ENCODE assay signal across 8 cellular contexts in genomic region chr17:3669548-3669947, GRCh38. TPM values are rescaled to one million over a fixed set of nuclear protein-coding genes. Genes with fewer than 3 reads are reported as not detected.
DNase-seq lines count a peak whose midpoint lies in the region; ATAC-seq and TF ChIP-seq lines count a peak whose summit lies in the region.

No MANE protein-coding gene starts in this region.

- DNase-seq in activated CD4-positive, alpha-beta T cell treated with anti-CD3 and anti-CD28 coated beads for 36 hours: no peak
- no peak for DNase-seq in activated CD4-positive, alpha-beta T cell treated with anti-CD3 and anti-CD28 coated beads for 4 hours
- no peak for DNase-seq in activated T-helper 2 cell treated with anti-CD3 and anti-CD28 coated beads, Interferon-gamma antibody, Interleukin-2, Interleukin-4, amounts not matched to agents 10 μg/mL and 5 μg/mL and 100 μg/mL, durations not matched to agents 14 hours and 24 hours and 36 hours (ENCODE audit: low spot score)
- DNase-seq in kidney epithelial cell (ENCODE audit: low read depth) (no peak), suprapubic skin (ENCODE audit: low spot score in 2 of 2) (no peak), NCI-H2196 (lab: John Stamatoyannopoulos, UW; ENCODE audit: unreplicated experiment) (no peak), NCI-H510A (lab: John Stamatoyannopoulos, UW) (no peak), hepatic stellate cell (ENCODE audit: low spot score) (no peak)

- intact Hi-C loops in activated CD4-positive, alpha-beta T cell treated with anti-CD3 and anti-CD28 coated beads for 36 hours (cut with DNase I, micrococcal nuclease): loop anchor here in 1 of 2 experiments (1.0 kb wide), 1 partner anchor 25 kb away; no protein-coding TSS in a partner anchor
- intact Hi-C loops in activated T-helper 2 cell treated with anti-CD3 and anti-CD28 coated beads, Interferon-gamma antibody, Interleukin-2, Interleukin-4, amounts not matched to agents 10 μg/mL and 5 μg/mL and 100 μg/mL, durations not matched to agents 14 hours and 24 hours and 36 hours (cut with micrococcal nuclease): no loop called here

- TF ChIP-seq EP300 in suprapubic skin (IDR thresholded peaks at IDR 0.05): no peak

- POLR2A ChIA-PET in activated CD4-positive, alpha-beta T cell treated with anti-CD3 and anti-CD28 coated beads for 36 hours (lab: Charles Lee): interaction anchor here (1.2 kb wide), 1 partner anchor 41 kb away, joined by 5 read pairs; no protein-coding TSS in a partner anchor

- H3K4me1 ChIP-seq in suprapubic skin: peaks cover 38% of the 10 kb centered on the region

- H3K4me3 ChIP-seq in kidney epithelial cell (ENCODE audit: low read depth, low read length): peak overlapping the region; percentile 98
- peak overlapping the region; percentile 72 for H3K4me3 ChIP-seq in suprapubic skin

- H3K36me3 Mint-ChIP-seq in activated CD4-positive, alpha-beta T cell treated with anti-CD3 and anti-CD28 coated beads for 36 hours (ENCODE audit: low read depth): peaks cover 14% of the 10 kb centered on the region
- peaks cover 26% of the 10 kb centered on the region for H3K36me3 Mint-ChIP-seq in activated T-helper 2 cell treated with anti-CD3 and anti-CD28 coated beads, Interferon-gamma antibody, Interleukin-2, Interleukin-4, amounts not matched to agents 10 μg/mL and 5 μg/mL and 100 μg/mL, durations not matched to agents 14 hours and 24 hours and 36 hours (ENCODE audit: low read depth)

- TF ChIP-seq CTCF in kidney epithelial cell (IDR thresholded peaks at IDR 0.05; ENCODE audit: insufficient read depth, low read length, poor library complexity, severe bottlenecking) (no peak), suprapubic skin (IDR thresholded peaks at IDR 0.05) (no peak)

- WGBS in suprapubic skin: 44% methylated on average over 12 of the region's 12 CpGs

- CTCF ChIA-PET in activated CD4-positive, alpha-beta T cell treated with anti-CD3 and anti-CD28 coated beads for 36 hours (lab: Charles Lee): interaction anchor here (1.0 kb wide), 2 partner anchors 26 to 53 kb away, joined by 3 to 4 read pairs; partner anchors contain the start of gene P2RX5

- peak overlapping the region; percentile 94 for H3K27ac Mint-ChIP-seq in activated CD4-positive, alpha-beta T cell treated with anti-CD3 and anti-CD28 coated beads for 36 hours
- peak overlapping the region; percentile 92 for H3K27ac Mint-ChIP-seq in activated T-helper 2 cell treated with anti-CD3 and anti-CD28 coated beads, Interferon-gamma antibody, Interleukin-2, Interleukin-4, amounts not matched to agents 10 μg/mL and 5 μg/mL and 100 μg/mL, durations not matched to agents 14 hours and 24 hours and 36 hours

- peak overlapping the region; percentile 97 for H3K4me3 Mint-ChIP-seq in activated CD4-positive, alpha-beta T cell treated with anti-CD3 and anti-CD28 coated beads for 36 hours
- peak overlapping the region; percentile 96 for H3K4me3 Mint-ChIP-seq in activated T-helper 2 cell treated with anti-CD3 and anti-CD28 coated beads, Interferon-gamma antibody, Interleukin-2, Interleukin-4, amounts not matched to agents 10 μg/mL and 5 μg/mL and 100 μg/mL, durations not matched to agents 14 hours and 24 hours and 36 hours (ENCODE audit: low read depth)

- peaks cover 21% of the 10 kb centered on the region for H3K4me1 Mint-ChIP-seq in activated CD4-positive, alpha-beta T cell treated with anti-CD3 and anti-CD28 coated beads for 36 hours
- H3K4me1 Mint-ChIP-seq in activated T-helper 2 cell treated with anti-CD3 and anti-CD28 coated beads, Interferon-gamma antibody, Interleukin-2, Interleukin-4, amounts not matched to agents 10 μg/mL and 5 μg/mL and 100 μg/mL, durations not matched to agents 14 hours and 24 hours and 36 hours (ENCODE audit: low read depth): peaks cover 15% of the 10 kb centered on the region

- no peak for TF ChIP-seq POLR2A in suprapubic skin (IDR thresholded peaks at IDR 0.05)

- H3K9me3 ChIP-seq in suprapubic skin: no peaks in the 10 kb centered on the region

- H3K9me3 Mint-ChIP-seq in activated CD4-positive, alpha-beta T cell treated with anti-CD3 and anti-CD28 coated beads for 36 hours (ENCODE audit: low read depth): no peaks in the 10 kb centered on the region
- H3K9me3 Mint-ChIP-seq in activated T-helper 2 cell treated with anti-CD3 and anti-CD28 coated beads, Interferon-gamma antibody, Interleukin-2, Interleukin-4, amounts not matched to agents 10 μg/mL and 5 μg/mL and 100 μg/mL, durations not matched to agents 14 hours and 24 hours and 36 hours: no peaks in the 10 kb centered on the region

- no peak overlapping the region for H3K27ac ChIP-seq in suprapubic skin

- H3K36me3 ChIP-seq in kidney epithelial cell (ENCODE audit: control insufficient read depth, insufficient read depth, low read length) (no peaks in the 10 kb centered on the region), suprapubic skin (peaks cover 4% of the 10 kb centered on the region)

- H3K27me3 ChIP-seq in kidney epithelial cell (ENCODE audit: control insufficient read depth, insufficient read depth, low read length): no peaks in the 10 kb centered on the region
- no peaks in the 10 kb centered on the region for H3K27me3 ChIP-seq in suprapubic skin

- H3K27me3 Mint-ChIP-seq in activated CD4-positive, alpha-beta T cell treated with anti-CD3 and anti-CD28 coated beads for 36 hours: no peaks in the 10 kb centered on the region
- no peaks in the 10 kb centered on the region for H3K27me3 Mint-ChIP-seq in activated T-helper 2 cell treated with anti-CD3 and anti-CD28 coated beads, Interferon-gamma antibody, Interleukin-2, Interleukin-4, amounts not matched to agents 10 μg/mL and 5 μg/mL and 100 μg/mL, durations not matched to agents 14 hours and 24 hours and 36 hours (ENCODE audit: low read depth)

- ATAC-seq in activated CD4-positive, alpha-beta T cell treated with anti-CD3 and anti-CD28 coated beads for 36 hours: no peak

RNA-seq across cellular contexts. Expression of gene EMC6, which starts 0.9 kb away (rescaled TPM):
- 10 to 100 TPM; 43.6 to 44.3 TPM for total RNA-seq in activated CD4-positive, alpha-beta T cell treated with anti-CD3 and anti-CD28 coated beads for 36 hours
- 61.7 and 64.9 TPM in 2 replicates for total RNA-seq in activated T-helper 2 cell treated with anti-CD3 and anti-CD28 coated beads, Interferon-gamma antibody, Interleukin-2, Interleukin-4, amounts not matched to agents 10 μg/mL and 5 μg/mL and 100 μg/mL, durations not matched to agents 14 hours and 24 hours and 36 hours
- total RNA-seq in kidney epithelial cell: 24.9 and 30.0 TPM in 2 replicates
- total RNA-seq in suprapubic skin: 10 to 100 TPM in 3 of 4 donors, 1 to 10 TPM in 1; 3.3 to 17.6 (median 10.4) TPM

RNA-seq across cellular contexts. Expression of gene TAX1BP3, which starts 1.2 kb away (rescaled TPM):
- total RNA-seq in activated CD4-positive, alpha-beta T cell treated with anti-CD3 and anti-CD28 coated beads for 36 hours: 10 to 100 TPM; 12.0 to 14.6 TPM
- 39.0 and 40.9 TPM in 2 replicates for total RNA-seq in activated T-helper 2 cell treated with anti-CD3 and anti-CD28 coated beads, Interferon-gamma antibody, Interleukin-2, Interleukin-4, amounts not matched to agents 10 μg/mL and 5 μg/mL and 100 μg/mL, durations not matched to agents 14 hours and 24 hours and 36 hours
- total RNA-seq in kidney epithelial cell (398 and 497 TPM in 2 replicates), suprapubic skin (100 to 1,000 TPM; 103 to 245 (median 202) TPM)

RNA-seq across cellular contexts. Expression of gene P2RX5, which starts 26.4 kb away (rescaled TPM):
- total RNA-seq in activated CD4-positive, alpha-beta T cell treated with anti-CD3 and anti-CD28 coated beads for 36 hours: 10 to 100 TPM; 69.7 to 77.5 TPM
- 111 and 118 TPM in 2 replicates for total RNA-seq in activated T-helper 2 cell treated with anti-CD3 and anti-CD28 coated beads, Interferon-gamma antibody, Interleukin-2, Interleukin-4, amounts not matched to agents 10 μg/mL and 5 μg/mL and 100 μg/mL, durations not matched to agents 14 hours and 24 hours and 36 hours
- total RNA-seq in kidney epithelial cell: 6.0 and 8.4 TPM in 2 replicates
- total RNA-seq in suprapubic skin: under 1 TPM in 2 of 4 donors, not detected in 2; 0.49 to 0.56 TPM

RNA-seq across cellular contexts. Expression of gene CTNS, which starts 33.0 kb away (rescaled TPM):
- total RNA-seq in activated CD4-positive, alpha-beta T cell treated with anti-CD3 and anti-CD28 coated beads for 36 hours: 10 to 100 TPM; 10.1 to 11.1 TPM
- total RNA-seq in activated T-helper 2 cell treated with anti-CD3 and anti-CD28 coated beads, Interferon-gamma antibody, Interleukin-2, Interleukin-4, amounts not matched to agents 10 μg/mL and 5 μg/mL and 100 μg/mL, durations not matched to agents 14 hours and 24 hours and 36 hours: 46.6 and 47.9 TPM in 2 replicates
- total RNA-seq in kidney epithelial cell (49.4 and 55.4 TPM in 2 replicates), suprapubic skin (10 to 100 TPM; 19.9 to 34.6 (median 26.1) TPM)

RNA-seq across cellular contexts. Expression of gene SHPK, which starts 33.5 kb away (rescaled TPM):
- total RNA-seq in activated CD4-positive, alpha-beta T cell treated with anti-CD3 and anti-CD28 coated beads for 36 hours: 10 to 100 TPM; 12.5 to 15.0 TPM
- total RNA-seq in activated T-helper 2 cell treated with anti-CD3 and anti-CD28 coated beads, Interferon-gamma antibody, Interleukin-2, Interleukin-4, amounts not matched to agents 10 μg/mL and 5 μg/mL and 100 μg/mL, durations not matched to agents 14 hours and 24 hours and 36 hours: 19.5 and 19.7 TPM in 2 replicates
- total RNA-seq in kidney epithelial cell (16.0 and 17.5 TPM in 2 replicates), suprapubic skin (10 to 100 TPM; 19.0 to 21.9 (median 20.4) TPM)
